ENCODE assay signal across 1 cellular context in genomic region chr13:51832471-51833152, GRCh38.
A peak's percentile ranks its signal among the peaks of the same experiment; 100 is the strongest.
TF ChIP-seq lines count a peak whose summit lies in the region.

No MANE protein-coding gene starts in this region.

TF ChIP-seq in GM12878, 131 proteins besides CTCF, POLR2A, EP300 and RAD21 (continued from another document):
- 0 out of 2 replicates have a peak, but pooled peaks have one; percentile 12 for TF ChIP-seq IKZF1 (conservative IDR thresholded peaks at IDR 0.05)
- TF ChIP-seq ZBTB33 (IDR thresholded peaks at IDR 0.05), result no peak
- 0 out of 2 replicates have a peak, but pooled peaks have one; percentile 14 for TF ChIP-seq NR2F1 (conservative IDR thresholded peaks at IDR 0.05)
- TF ChIP-seq PAX8 (IDR thresholded peaks at IDR 0.05), result no peak
- TF ChIP-seq SMC3 (IDR thresholded peaks at IDR 0.05; ENCODE audit: borderline replicate concordance, low read length), result peak; percentile 72
- no peak for TF ChIP-seq CUX1 (IDR thresholded peaks at IDR 0.05; ENCODE audit: insufficient replicate concordance, low read depth, low read length)
- TF ChIP-seq TAF1 (IDR thresholded peaks at IDR 0.05; ENCODE audit: borderline replicate concordance, low read depth, low read length), result no peak
- TF ChIP-seq TCF3 (IDR thresholded peaks at IDR 0.05; ENCODE audit: borderline replicate concordance, insufficient read depth, low read depth, low read length), result no peak
- TF ChIP-seq MEF2B (IDR thresholded peaks at IDR 0.05; ENCODE audit: partially characterized antibody, poor library complexity, severe bottlenecking), result peak; percentile 36
- TF ChIP-seq RBBP5 (conservative IDR thresholded peaks at IDR 0.05), result no peak
- no peak for TF ChIP-seq BMI1 (IDR thresholded peaks at IDR 0.05; ENCODE audit: borderline replicate concordance)
- no peak for TF ChIP-seq SUPT20H (IDR thresholded peaks at IDR 0.05; ENCODE audit: borderline replicate concordance, control insufficient read depth, low read depth, low read length)
- TF ChIP-seq NFYA (IDR thresholded peaks at IDR 0.05; ENCODE audit: borderline replicate concordance, low read depth, low read length), result no peak
- TF ChIP-seq YY1 (IDR thresholded peaks at IDR 0.05; ENCODE audit: low read depth, low read length), result peak; percentile 76; the same call in 1 of the 2 replicates
- no peak for TF ChIP-seq HDAC2 (IDR thresholded peaks at IDR 0.05)
- TF ChIP-seq ESRRA (IDR thresholded peaks at IDR 0.05; ENCODE audit: low read length), result no peak
- no peak for TF ChIP-seq CHD4 (IDR thresholded peaks at IDR 0.05)
- no peak for TF ChIP-seq ZBTB40 (IDR thresholded peaks at IDR 0.05; ENCODE audit: borderline replicate concordance)
- no peak for TF ChIP-seq GABPA (IDR thresholded peaks at IDR 0.05; ENCODE audit: low read depth)
- TF ChIP-seq KLF5 (IDR thresholded peaks at IDR 0.05; ENCODE audit: partially characterized antibody), result no peak
- no peak for TF ChIP-seq NKRF (conservative IDR thresholded peaks at IDR 0.05)
- TF ChIP-seq NR2C1 (IDR thresholded peaks at IDR 0.05), result no peak
- no peak for TF ChIP-seq BCL3 (IDR thresholded peaks at IDR 0.05; ENCODE audit: borderline replicate concordance, insufficient read depth, low read depth, low read length, poor library complexity, severe bottlenecking)
- peak; percentile 50; the same call in 1 of the 2 replicates for TF ChIP-seq NBN (IDR thresholded peaks at IDR 0.05)
